8 cellular contexts compared by ENCODE assay signal in the genomic region with DNA sequence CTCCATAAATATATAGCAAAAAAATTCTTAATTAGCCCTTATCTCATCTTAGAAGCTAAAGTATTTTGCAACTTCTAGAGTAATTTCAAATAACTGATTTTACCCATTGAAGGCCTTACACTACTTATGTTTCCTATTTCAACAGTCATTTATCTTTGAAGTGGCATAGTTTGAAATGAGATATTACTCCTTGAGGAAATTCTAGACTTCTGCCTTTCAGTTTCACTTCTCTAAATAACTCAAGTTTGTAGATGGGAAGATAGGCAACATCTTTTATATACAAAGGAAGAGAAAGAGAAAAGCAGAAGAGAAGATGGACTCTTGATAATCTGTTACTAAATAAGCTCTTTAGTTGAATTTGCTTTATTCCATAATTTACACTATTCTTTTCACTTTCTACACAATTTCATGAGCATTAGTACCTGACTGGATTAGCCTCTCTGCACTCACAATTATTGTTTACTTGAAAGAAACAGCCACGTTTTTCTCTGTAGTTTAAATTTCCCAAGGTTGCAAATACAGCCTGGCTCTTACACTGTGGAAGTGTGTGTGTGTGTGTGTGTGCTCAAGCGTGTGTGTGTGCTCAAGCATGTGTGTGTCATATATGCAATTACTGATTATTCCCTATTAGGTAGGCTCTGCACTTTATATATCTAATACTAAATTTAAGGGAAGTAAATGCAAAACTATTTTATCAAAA.
A peak's percentile ranks its signal among the peaks of the same experiment; 100 is the strongest.
DNase-seq lines count a peak whose midpoint lies in the region; ATAC-seq and TF ChIP-seq lines count a peak whose summit lies in the region.

No MANE protein-coding gene starts in this region.

- H3K4me3 ChIP-seq in HL-60 (replicated peaks; ENCODE audit: insufficient read depth, low read length) = no peak overlapping the region

- in situ Hi-C loops in GM13977 (cut with MboI; ENCODE audit: low pct_unique_long_range_greater_than_20kb, low sequenced_read_pairs, unreplicated experiment) = no loop called here

- DNase-seq in GM13977 (ENCODE audit: low spot score) (peak; percentile 14), HL-60 (ENCODE audit: low read depth in 1 of 2, low spot score in 1 of 2) (peak; percentile 12 to 70), germinal center (ENCODE audit: low spot score) (peak; percentile 11), dedifferentiated amniotic fluid mesenchymal stem cell (ENCODE audit: extremely low spot score) (no peak), 8988T (no peak), NCI-H2227 (lab: John Stamatoyannopoulos, UW; ENCODE audit: unreplicated experiment) (no peak), activated gamma-delta T cell (lab: John Stamatoyannopoulos, UW) (no peak)

- no peak for TF ChIP-seq CTCF in GM13977 (IDR thresholded peaks at IDR 0.05; ENCODE audit: extremely low read depth, insufficient read depth, missing control alignments)
- TF ChIP-seq CTCF in HL-60 (IDR thresholded peaks at IDR 0.05; ENCODE audit: insufficient read depth, low read length) = no peak

- H3K27me3 ChIP-seq in HL-60 (ENCODE audit: insufficient read depth, poor library complexity, severe bottlenecking) = no peaks in the 10 kb centered on the region

- peak overlapping the region; percentile 52 for H3K27ac ChIP-seq in HL-60 (replicated peaks)

- peak; percentile 98 for ATAC-seq in GM21528 (IDR thresholded peaks at IDR 0.05; ENCODE audit: low FRiP score, unreplicated experiment)

Comparison
In these comparisons a context has a peak if more than half of its experiments do, and no peak if none do; other contexts are left out.
1. DNase-seq: peak in GM13977 (single experiment), HL-60 (2 of 2) and germinal center (single experiment); none in dedifferentiated amniotic fluid mesenchymal stem cell (single experiment), 8988T (single experiment), NCI-H2227 (single experiment) and activated gamma-delta T cell (single experiment).